8 cellular contexts compared by ENCODE assay signal in the genomic region with DNA sequence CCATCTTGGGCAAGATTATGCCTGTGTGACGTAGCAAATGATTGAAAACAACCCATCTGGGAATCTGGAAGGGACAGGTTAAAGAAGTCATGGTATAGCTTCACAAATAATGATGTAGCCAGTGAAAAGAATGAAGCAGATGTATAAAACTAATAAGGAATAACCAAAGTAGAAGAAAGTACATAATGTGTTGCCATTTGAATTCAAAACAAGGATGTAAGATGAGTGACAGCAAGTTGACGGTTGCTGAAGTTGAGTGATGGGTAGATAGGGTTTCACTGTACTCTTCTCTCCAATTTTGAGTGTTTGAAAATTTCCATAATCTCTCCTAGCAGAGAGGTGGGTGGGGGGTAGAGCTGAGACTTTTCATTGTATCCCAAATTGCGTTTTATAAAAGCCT.
"Had no signal": no experiment of that assay in that cellular context is flagged by ENCODE, and none has a peak within 500 bp of the region (broad histone marks: within the 10 kb centered on the region; RNA-seq: fewer than 3 reads in every experiment).

No MANE protein-coding gene starts in this region.

- H3K4me2 ChIP-seq: KMS-11 had no signal

- H3K9ac ChIP-seq: KMS-11 had no signal

- H3K27ac Mint-ChIP-seq: IgD-negative memory B cell had no signal

- FAIRE-seq: HTR-8/SVneo, K562 had no signal

- DNase-seq: IMR-90, KBM-7, KG1 had no signal

- ATAC-seq: K562 had no signal

- H3K4me3 Mint-ChIP-seq: IgD-negative memory B cell had no signal

- H3K27ac ChIP-seq: HL-60, KMS-11 had no signal

- H3K4me3 ChIP-seq: K562 had no signal

- H3K4me1 Mint-ChIP-seq: IgD-negative memory B cell had no signal
